Comparison of ENCODE assay signal across 8 cellular contexts in the genomic region with DNA sequence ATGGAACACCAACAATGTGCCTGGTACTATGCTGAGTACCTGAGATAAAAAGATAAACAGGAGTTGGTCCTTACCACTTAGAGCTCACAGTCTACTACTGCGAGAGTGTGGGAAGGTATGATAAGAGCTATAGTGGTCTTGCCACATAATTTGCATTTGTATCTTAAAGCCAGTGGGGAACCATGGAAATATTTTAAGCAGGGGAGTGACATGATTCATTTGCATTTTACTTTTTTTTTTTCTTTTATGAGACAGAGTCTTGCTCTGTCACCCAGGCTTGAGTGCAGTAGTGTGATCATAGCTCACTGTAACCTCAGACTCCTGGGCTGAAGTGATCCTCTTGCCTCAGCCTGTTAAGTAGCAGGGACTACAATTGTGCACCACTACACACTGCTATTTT.
DNase-seq lines count a peak whose midpoint lies in the region; ATAC-seq lines count a peak whose summit lies in the region.
"Not testable (repeated sequence)": the region's sequence is repeated elsewhere in the genome, so short reads cannot be mapped to it uniquely, and the experiment has no call there.

No MANE protein-coding gene starts in this region.

- not testable (repeated sequence) for H3K27ac Mint-ChIP-seq in stimulated activated effector memory CD8-positive, alpha-beta T cell treated with anti-CD3 and anti-CD28 coated beads, Interleukin-12 subunit alpha, Interleukin-12 subunit beta, amount 100 ng/mL, for 72 hours

- peak; percentile 2 for DNase-seq in activated naive CD4-positive, alpha-beta T cell treated with Interleukin-2 at 50 U/mL for 16 hours
- not testable (repeated sequence) for DNase-seq in stimulated activated effector memory CD8-positive, alpha-beta T cell treated with anti-CD3 and anti-CD28 coated beads, Interleukin-12 subunit alpha, Interleukin-12 subunit beta, amount 100 ng/mL, for 72 hours (ENCODE audit: low spot score in 2 of 2)

- H3K4me3 Mint-ChIP-seq in stimulated activated effector memory CD8-positive, alpha-beta T cell treated with anti-CD3 and anti-CD28 coated beads, Interleukin-12 subunit alpha, Interleukin-12 subunit beta, amount 100 ng/mL, for 72 hours = not testable (repeated sequence)

- ATAC-seq in GM18508 (IDR thresholded peaks at IDR 0.05; ENCODE audit: insufficient read depth, unreplicated experiment) (peak; percentile 93), GM19328 (IDR thresholded peaks at IDR 0.05; ENCODE audit: unreplicated experiment) (peak; percentile 95), GM21526 (IDR thresholded peaks at IDR 0.05; ENCODE audit: low FRiP score, unreplicated experiment) (peak; percentile 70), HG02840 (IDR thresholded peaks at IDR 0.05; ENCODE audit: low FRiP score, unreplicated experiment) (peak; percentile 82), HG03135 (IDR thresholded peaks at IDR 0.05; ENCODE audit: unreplicated experiment) (peak; percentile 92), HG03565 (IDR thresholded peaks at IDR 0.05; ENCODE audit: unreplicated experiment) (peak; percentile 89)
- ATAC-seq in stimulated activated effector memory CD8-positive, alpha-beta T cell treated with anti-CD3 and anti-CD28 coated beads, Interleukin-12 subunit alpha, Interleukin-12 subunit beta, amount 100 ng/mL, for 72 hours = peak; percentile 97

- H3K9me3 Mint-ChIP-seq in stimulated activated effector memory CD8-positive, alpha-beta T cell treated with anti-CD3 and anti-CD28 coated beads, Interleukin-12 subunit alpha, Interleukin-12 subunit beta, amount 100 ng/mL, for 72 hours = not testable (repeated sequence)

- not testable (repeated sequence) for H3K36me3 Mint-ChIP-seq in stimulated activated effector memory CD8-positive, alpha-beta T cell treated with anti-CD3 and anti-CD28 coated beads, Interleukin-12 subunit alpha, Interleukin-12 subunit beta, amount 100 ng/mL, for 72 hours

- not testable (repeated sequence) for H3K4me1 Mint-ChIP-seq in stimulated activated effector memory CD8-positive, alpha-beta T cell treated with anti-CD3 and anti-CD28 coated beads, Interleukin-12 subunit alpha, Interleukin-12 subunit beta, amount 100 ng/mL, for 72 hours
